Comparison of ENCODE assay signal across 14 cellular contexts in the genomic region with DNA sequence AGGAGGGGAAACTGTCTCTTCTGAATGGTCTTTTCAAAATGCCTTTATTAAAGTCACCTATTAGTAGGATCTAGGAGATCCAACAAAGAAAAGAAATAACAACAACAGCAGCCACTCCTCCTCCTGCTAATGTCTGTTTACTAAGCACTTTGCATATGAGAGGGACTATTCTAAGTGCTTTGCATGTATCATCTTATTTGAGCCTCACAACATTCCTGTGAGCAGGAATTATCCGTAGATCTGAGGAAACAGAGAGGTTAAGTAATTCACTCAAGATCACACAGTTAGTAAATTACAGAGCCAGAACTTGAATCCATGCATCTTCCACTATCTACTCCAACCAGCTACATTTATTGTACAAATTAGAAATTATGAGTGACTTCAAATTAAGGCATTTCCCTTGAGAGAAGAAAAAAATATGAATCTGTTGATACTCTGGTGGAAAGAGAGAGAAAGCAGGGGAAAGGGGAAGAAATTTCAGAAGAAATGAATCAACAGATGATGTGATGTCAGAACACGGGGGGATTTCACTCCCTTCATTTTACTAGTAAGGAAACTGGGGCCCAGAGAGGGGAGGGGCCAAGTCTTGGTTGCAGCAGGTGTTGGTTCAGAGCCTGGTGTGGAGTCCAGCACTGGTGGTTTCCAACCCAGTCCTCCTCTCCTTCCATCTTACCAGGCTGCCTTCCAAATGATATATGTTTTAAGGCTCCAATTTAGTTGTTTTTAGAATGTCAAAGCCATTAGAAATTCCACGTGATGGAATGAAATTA. TPM values are rescaled to one million over a fixed set of nuclear protein-coding genes. Genes with fewer than 3 reads are reported as not detected.
DNase-seq lines count a peak whose midpoint lies in the region; ATAC-seq lines count a peak whose summit lies in the region.
"Had no signal": no experiment of that assay in that cellular context is flagged by ENCODE, and none has a peak within 500 bp of the region (broad histone marks: within the 10 kb centered on the region; RNA-seq: fewer than 3 reads in every experiment).

No MANE protein-coding gene starts in this region.

- CTCF ChIA-PET in activated naive CD4-positive, alpha-beta T cell treated with anti-CD3 and anti-CD28 coated beads for 36 hours (lab: Charles Lee): no interaction called here

- no peaks in the 10 kb centered on the region for H3K36me3 ChIP-seq in HUES64 (ENCODE audit: insufficient read depth, low read length)
- no peaks in the 10 kb centered on the region for H3K36me3 ChIP-seq in SK-N-MC (ENCODE audit: insufficient read depth, low read length)
- H3K36me3 ChIP-seq: esophagus muscularis mucosa, MG63, stomach had no signal

- H3K4me3 ChIP-seq in HUES64 (ENCODE audit: low read length) (0 out of 2 replicates have a peak overlapping the region, but pooled peaks have one; percentile 1), SK-N-MC (no peak overlapping the region)
- H3K4me3 ChIP-seq: esophagus muscularis mucosa, MG63, PC-9, stomach had no signal

- no peak for ATAC-seq in stimulated activated naive CD8-positive, alpha-beta T cell treated with anti-CD3 and anti-CD28 coated beads, Interleukin-15, amount 100 ng/mL, for 72 hours
- ATAC-seq in GM19452 (IDR thresholded peaks at IDR 0.05; ENCODE audit: unreplicated experiment): no peak
- ATAC-seq: natural killer cell treated with Interleukin-12 subunit alpha and Interleukin-12 subunit beta and Interleukin-15 and Interleukin-18, amount 100 ng/mL, for 72 hours had no signal

- H3K9me3 ChIP-seq in HUES64 (ENCODE audit: insufficient read depth, low read depth, low read length) (no peaks in the 10 kb centered on the region), SK-N-MC (ENCODE audit: low read depth, low read length) (no peaks in the 10 kb centered on the region)

- peak overlapping the region; percentile 85 for H3K27ac ChIP-seq in HUES64 (ENCODE audit: low read depth, low read length)
- H3K27ac ChIP-seq in SK-N-MC: no peak overlapping the region
- H3K27ac ChIP-seq: esophagus muscularis mucosa, PC-9, stomach, VCaP had no signal

- H3K36me3 Mint-ChIP-seq in activated naive CD4-positive, alpha-beta T cell treated with anti-CD3 and anti-CD28 coated beads for 36 hours (ENCODE audit: low read depth): no peaks in the 10 kb centered on the region

- WGBS in HUES64: 36% methylated on average over 3 of the region's 3 CpGs

- H3K4me1 ChIP-seq in HUES64 (ENCODE audit: insufficient read depth, low read length): peaks cover 32% of the 10 kb centered on the region
- H3K4me1 ChIP-seq: esophagus muscularis mucosa, stomach had no signal

- peaks cover 26% of the 10 kb centered on the region for H3K27me3 Mint-ChIP-seq in activated naive CD4-positive, alpha-beta T cell treated with anti-CD3 and anti-CD28 coated beads for 36 hours (ENCODE audit: low read depth)
- peaks cover 16% of the 10 kb centered on the region for H3K27me3 Mint-ChIP-seq in stimulated activated naive CD8-positive, alpha-beta T cell treated with anti-CD3 and anti-CD28 coated beads, Interleukin-15, amount 100 ng/mL, for 72 hours

- DNase-seq in activated naive CD4-positive, alpha-beta T cell treated with anti-CD3 and anti-CD28 coated beads for 36 hours: peak; percentile 11
- DNase-seq in activated naive CD4-positive, alpha-beta T cell treated with anti-CD3 and anti-CD28 coated beads, Interleukin-2, amount 50 U/mL, for 16 hours: no peak
- DNase-seq in SK-N-MC (ENCODE audit: low read depth, low spot score) (no peak), cerebellar cortex (ENCODE audit: low spot score) (no peak), RPMI8226 (no peak)
- DNase-seq in stimulated activated naive CD8-positive, alpha-beta T cell treated with anti-CD3 and anti-CD28 coated beads, Interleukin-15, amount 100 ng/mL, for 72 hours: no peak
- DNase-seq: PC-9, stomach had no signal

- no peak overlapping the region for H3K27ac Mint-ChIP-seq in activated naive CD4-positive, alpha-beta T cell treated with anti-CD3 and anti-CD28 coated beads for 36 hours
- peak overlapping the region; percentile 0 to 59 for H3K27ac Mint-ChIP-seq in stimulated activated naive CD8-positive, alpha-beta T cell treated with anti-CD3 and anti-CD28 coated beads, Interleukin-15, amount 100 ng/mL, for 72 hours
- H3K27ac Mint-ChIP-seq: natural killer cell treated with Interleukin-12 subunit alpha and Interleukin-12 subunit beta and Interleukin-15 and Interleukin-18, amount 100 ng/mL, for 72 hours had no signal

- no peaks in the 10 kb centered on the region for H3K27me3 ChIP-seq in HUES64 (ENCODE audit: insufficient read depth, low read length)
- H3K27me3 ChIP-seq: esophagus muscularis mucosa, MG63 had no signal

- peaks cover 9% of the 10 kb centered on the region for H3K9me3 Mint-ChIP-seq in activated naive CD4-positive, alpha-beta T cell treated with anti-CD3 and anti-CD28 coated beads for 36 hours
- peaks cover 8 to 12% of the 10 kb centered on the region in 2 donors for H3K9me3 Mint-ChIP-seq in stimulated activated naive CD8-positive, alpha-beta T cell treated with anti-CD3 and anti-CD28 coated beads, Interleukin-15, amount 100 ng/mL, for 72 hours

- H3K9ac ChIP-seq in HUES64 (ENCODE audit: low read depth, low read length) (peak overlapping the region; percentile 35), SK-N-MC (ENCODE audit: insufficient read length) (peak overlapping the region; percentile 4)

- H3K4me3 Mint-ChIP-seq in activated naive CD4-positive, alpha-beta T cell treated with anti-CD3 and anti-CD28 coated beads for 36 hours: no peak overlapping the region
- H3K4me3 Mint-ChIP-seq in stimulated activated naive CD8-positive, alpha-beta T cell treated with anti-CD3 and anti-CD28 coated beads, Interleukin-15, amount 100 ng/mL, for 72 hours: no peak overlapping the region
- H3K4me3 Mint-ChIP-seq: natural killer cell treated with Interleukin-12 subunit alpha and Interleukin-12 subunit beta and Interleukin-15 and Interleukin-18, amount 100 ng/mL, for 72 hours had no signal

- peaks cover 8% of the 10 kb centered on the region for H3K4me1 Mint-ChIP-seq in activated naive CD4-positive, alpha-beta T cell treated with anti-CD3 and anti-CD28 coated beads for 36 hours (ENCODE audit: low read depth)
- H3K4me1 Mint-ChIP-seq in stimulated activated naive CD8-positive, alpha-beta T cell treated with anti-CD3 and anti-CD28 coated beads, Interleukin-15, amount 100 ng/mL, for 72 hours: no peaks in the 10 kb centered on the region

- intact Hi-C loops in activated naive CD4-positive, alpha-beta T cell treated with anti-CD3 and anti-CD28 coated beads for 36 hours (cut with micrococcal nuclease): no loop called here

RNA-seq across cellular contexts. Expression of a gene that starts 49.7 kb away (rescaled TPM):
- total RNA-seq in activated naive CD4-positive, alpha-beta T cell treated with anti-CD3 and anti-CD28 coated beads for 36 hours: 10 to 100 TPM; 49.8 to 52.6 TPM
- 80.4 TPM for polyA plus RNA-seq in HUES64 (2013, experiment 1 of 2)
- 72.0 TPM for polyA plus RNA-seq in HUES64 (2013, experiment 2 of 2)
